Comparison of ENCODE assay signal across 4 cellular contexts in the genomic region with DNA sequence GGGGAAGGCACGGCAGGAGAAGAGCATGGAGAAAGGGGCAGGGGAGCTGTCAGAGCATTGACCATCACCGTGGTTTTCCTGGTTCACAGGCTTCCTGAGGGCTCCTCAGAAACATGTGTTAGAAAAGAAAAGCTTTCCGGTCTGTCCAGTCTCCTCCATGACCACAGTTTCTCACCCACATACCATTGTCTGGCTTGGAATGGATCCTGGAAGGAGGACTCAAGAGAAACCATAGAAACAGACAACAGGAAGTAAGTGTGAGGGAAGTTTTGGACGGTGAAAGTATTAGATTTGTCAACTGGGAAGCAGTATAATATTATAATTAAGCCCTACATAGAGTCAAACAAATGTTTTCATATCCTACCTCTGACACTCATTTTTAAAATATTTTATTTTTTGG. TPM values are rescaled to one million over a fixed set of nuclear protein-coding genes. Genes with fewer than 3 reads are reported as not detected.
DNase-seq lines count a peak whose midpoint lies in the region; ATAC-seq, FAIRE-seq and TF ChIP-seq lines count a peak whose summit lies in the region.
"Not testable (repeated sequence)": the region's sequence is repeated elsewhere in the genome, so short reads cannot be mapped to it uniquely, and the experiment has no call there.

No MANE protein-coding gene starts in this region.

- TF ChIP-seq CTCF in pancreas (IDR thresholded peaks at IDR 0.05): not testable (repeated sequence)

- intact Hi-C loops in Right ventricle myocardium superior (cut with DNase I); left ventricle myocardium superior (cut with micrococcal nuclease); pancreas (cut with DNase I): not testable (repeated sequence)

- H3K4me3 ChIP-seq in pancreas: not testable (repeated sequence)

- H3K36me3 ChIP-seq in pancreas: not testable (repeated sequence)

- ATAC-seq in SK-N-SH treated with all-trans-retinoic acid at 6 μM for 48 hours: peak; percentile 53
- ATAC-seq in Right ventricle myocardium superior (ENCODE audit: poor library complexity): peak; percentile 25
- peak; percentile 25 for ATAC-seq in left ventricle myocardium superior
- ATAC-seq in pancreas: peak in 3 of 4 donors; percentile 35 to 43 (median 39)

- not testable (repeated sequence) for H3K27me3 ChIP-seq in pancreas

- FAIRE-seq in pancreas (lab: Jason Lieb, UNC): not testable (repeated sequence)

- not testable (repeated sequence) for H3K4me1 ChIP-seq in pancreas

- not testable (repeated sequence) for DNase-seq in Right ventricle myocardium superior, left ventricle myocardium superior, pancreas

- no CpG with 5 or more reads among the region's 4 CpGs for WGBS in pancreas, 2 donors

- not testable (repeated sequence) for H3K9me3 ChIP-seq in pancreas

- H3K27ac ChIP-seq in pancreas: not testable (repeated sequence)

RNA-seq across cellular contexts. Expression of gene NOTCH2NLA, which starts 52.7 kb away (rescaled TPM):
- 7.2 TPM for total RNA-seq in Right ventricle myocardium superior
- 6.6 TPM for total RNA-seq in left ventricle myocardium superior
- 10 to 100 TPM; 12.6 to 30.9 (median 23.2) TPM for total RNA-seq in pancreas
- 10 to 100 TPM in 1 of 2 donors, 1 to 10 TPM in 1; 7.2 to 17.0 TPM for polyA plus RNA-seq in pancreas
